ENCODE assay signal across 15 cellular contexts in the genomic region with DNA sequence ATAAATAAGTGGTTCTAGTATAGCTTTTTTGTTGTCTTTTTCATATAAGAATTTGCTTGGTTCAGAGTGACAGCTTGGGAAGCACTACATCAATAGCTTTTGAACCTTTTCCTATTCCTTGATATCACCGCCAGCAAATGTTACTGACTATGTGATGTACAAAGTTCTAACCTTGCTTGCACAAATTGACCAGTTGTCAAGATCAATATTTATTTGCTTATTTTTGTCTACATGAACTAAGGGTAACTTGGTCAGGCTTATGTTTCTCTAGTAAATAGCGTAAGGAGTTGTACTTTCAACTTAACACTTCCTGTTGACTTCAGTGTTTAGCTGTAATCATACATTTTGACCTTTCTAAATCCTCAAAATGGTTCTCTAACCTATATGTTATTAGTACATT.
A peak's percentile ranks its signal among the peaks of the same experiment; 100 is the strongest.
DNase-seq lines count a peak whose midpoint lies in the region; ATAC-seq and TF ChIP-seq lines count a peak whose summit lies in the region.
"Had no signal": no experiment of that assay in that cellular context is flagged by ENCODE, and none has a peak within 500 bp of the region (broad histone marks: within the 10 kb centered on the region; RNA-seq: fewer than 3 reads in every experiment).

No MANE protein-coding gene starts in this region.

- no peak overlapping the region for H2AFZ ChIP-seq in KMS-11 (ENCODE audit: low read depth)

- H3K9ac ChIP-seq in KMS-11, result no peak overlapping the region

- ATAC-seq in effector memory CD8-positive, alpha-beta T cell (replicated peaks), result no peak

- H3K4me3 ChIP-seq in KMS-11 (IDR thresholded peaks at IDR 0.05; ENCODE audit: insufficient read depth, low read depth, low read length) (no peak overlapping the region), sigmoid colon (no peak overlapping the region)
- H3K4me3 ChIP-seq: Peyer's patch, tibial nerve had no signal

- H3K4me3 Mint-ChIP-seq in activated T-cell treated with anti-CD3 and anti-CD28 coated beads, Interleukin-2, amount 50 U/mL, for 24 hours, result no peak overlapping the region
- H3K4me3 Mint-ChIP-seq in effector memory CD8-positive, alpha-beta T cell, result peak overlapping the region; percentile 51 to 70

- no peaks in the 10 kb centered on the region for H3K9me3 Mint-ChIP-seq in activated T-cell treated with anti-CD3 and anti-CD28 coated beads, Interleukin-2, amount 50 U/mL, for 24 hours
- no peaks in the 10 kb centered on the region for H3K9me3 Mint-ChIP-seq in effector memory CD8-positive, alpha-beta T cell

- H3K27me3 ChIP-seq in KMS-11 (ENCODE audit: insufficient read depth, low read depth), result no peaks in the 10 kb centered on the region
- H3K27me3 ChIP-seq in sigmoid colon, result no peaks in the 10 kb centered on the region
- H3K27me3 ChIP-seq: Peyer's patch, tibial nerve had no signal

- H3K27ac Mint-ChIP-seq in activated T-cell treated with anti-CD3 and anti-CD28 coated beads, Interleukin-2, amount 50 U/mL, for 24 hours, result peak overlapping the region; percentile 88
- peak overlapping the region; percentile 88 to 96 for H3K27ac Mint-ChIP-seq in effector memory CD8-positive, alpha-beta T cell

- peak overlapping the region; percentile 30; the same call in 1 of the 2 replicates for H3K4me2 ChIP-seq in KMS-11

- 83 to 92% methylated on average over 2 of the region's 2 CpGs for WGBS in sigmoid colon, 2 donors

- no peaks in the 10 kb centered on the region for H3K27me3 Mint-ChIP-seq in activated T-cell treated with anti-CD3 and anti-CD28 coated beads, Interleukin-2, amount 50 U/mL, for 24 hours
- H3K27me3 Mint-ChIP-seq in effector memory CD8-positive, alpha-beta T cell, result no peaks in the 10 kb centered on the region

- peaks cover 24% of the 10 kb centered on the region for H3K36me3 Mint-ChIP-seq in activated T-cell treated with anti-CD3 and anti-CD28 coated beads, Interleukin-2, amount 50 U/mL, for 24 hours (ENCODE audit: low read depth)
- H3K36me3 Mint-ChIP-seq in effector memory CD8-positive, alpha-beta T cell (ENCODE audit: insufficient read depth), result peaks cover 2% of the 10 kb centered on the region

- H3K4me1 ChIP-seq in KMS-11 (ENCODE audit: low read depth, poor library complexity, severe bottlenecking) (peaks cover 90% of the 10 kb centered on the region), sigmoid colon (peaks cover 0 to 78% (median 55%) of the 10 kb centered on the region in 4 donors)

- DNase-seq in activated T-cell treated with anti-CD3 and anti-CD28 coated beads, Interleukin-2, amount 50 U/mL, for 24 hours, result no peak
- DNase-seq in activated T-cell treated with anti-CD3 and anti-CD28 coated beads, Interleukin-2, amount 50 U/mL, for 1 hour, result no peak
- DNase-seq in effector memory CD8-positive, alpha-beta T cell, result no peak
- DNase-seq in sigmoid colon, result no peak
- DNase-seq in GM19238 (ENCODE audit: insufficient read length, low spot score), result no peak
- no peak for DNase-seq in NCI-H2081 (lab: John Stamatoyannopoulos, UW)
- no peak for DNase-seq in HuH-7 (ENCODE audit: low spot score)
- DNase-seq: cortex of kidney; IMR-90; NCI-H1436 treated with DMSO at 0.1 percent for 48 hours; NCI-H524; Peyer's patch; stimulated activated CD4-positive, alpha-beta T cell treated with anti-CD3 and anti-CD28 coated beads, Interleukin-15, amount 100 ng/mL, for 24 hours had no signal

- no peaks in the 10 kb centered on the region for H3K79me2 ChIP-seq in KMS-11 (ENCODE audit: insufficient read depth, low read depth)

- peaks cover 75% of the 10 kb centered on the region for H3K4me1 Mint-ChIP-seq in activated T-cell treated with anti-CD3 and anti-CD28 coated beads, Interleukin-2, amount 50 U/mL, for 24 hours (ENCODE audit: low read depth)
- peaks cover 32 to 37% of the 10 kb centered on the region in 2 donors for H3K4me1 Mint-ChIP-seq in effector memory CD8-positive, alpha-beta T cell (ENCODE audit: low read depth in 2 of 2)

- H3K36me3 ChIP-seq in KMS-11 (ENCODE audit: insufficient read depth) (no peaks in the 10 kb centered on the region), sigmoid colon (no peaks in the 10 kb centered on the region)
- H3K36me3 ChIP-seq: Peyer's patch, tibial nerve had no signal

- TF ChIP-seq CTCF in KMS-11 (conservative IDR thresholded peaks at IDR 0.05; ENCODE audit: low read depth, low read length) (no peak), sigmoid colon (IDR thresholded peaks at IDR 0.05) (no peak)

- TF ChIP-seq EP300 in sigmoid colon (IDR thresholded peaks at IDR 0.05), result no peak

- H4K20me1 ChIP-seq in KMS-11 (ENCODE audit: insufficient read depth), result no peaks in the 10 kb centered on the region

- intact Hi-C loops in sigmoid colon (cut with DNase I), result no loop called here

- no peak for TF ChIP-seq POLR2A in sigmoid colon (IDR thresholded peaks at IDR 0.05)

- no peaks in the 10 kb centered on the region for H3K9me3 ChIP-seq in sigmoid colon
- H3K9me3 ChIP-seq: Peyer's patch, tibial nerve had no signal

- H3K27ac ChIP-seq in KMS-11 (peak overlapping the region; percentile 16; the same call in 1 of the 2 replicates), sigmoid colon (peak overlapping the region; percentile 24 to 72 (median 49))
